ENCODE assay signal across 1 cellular context in the genomic region with DNA sequence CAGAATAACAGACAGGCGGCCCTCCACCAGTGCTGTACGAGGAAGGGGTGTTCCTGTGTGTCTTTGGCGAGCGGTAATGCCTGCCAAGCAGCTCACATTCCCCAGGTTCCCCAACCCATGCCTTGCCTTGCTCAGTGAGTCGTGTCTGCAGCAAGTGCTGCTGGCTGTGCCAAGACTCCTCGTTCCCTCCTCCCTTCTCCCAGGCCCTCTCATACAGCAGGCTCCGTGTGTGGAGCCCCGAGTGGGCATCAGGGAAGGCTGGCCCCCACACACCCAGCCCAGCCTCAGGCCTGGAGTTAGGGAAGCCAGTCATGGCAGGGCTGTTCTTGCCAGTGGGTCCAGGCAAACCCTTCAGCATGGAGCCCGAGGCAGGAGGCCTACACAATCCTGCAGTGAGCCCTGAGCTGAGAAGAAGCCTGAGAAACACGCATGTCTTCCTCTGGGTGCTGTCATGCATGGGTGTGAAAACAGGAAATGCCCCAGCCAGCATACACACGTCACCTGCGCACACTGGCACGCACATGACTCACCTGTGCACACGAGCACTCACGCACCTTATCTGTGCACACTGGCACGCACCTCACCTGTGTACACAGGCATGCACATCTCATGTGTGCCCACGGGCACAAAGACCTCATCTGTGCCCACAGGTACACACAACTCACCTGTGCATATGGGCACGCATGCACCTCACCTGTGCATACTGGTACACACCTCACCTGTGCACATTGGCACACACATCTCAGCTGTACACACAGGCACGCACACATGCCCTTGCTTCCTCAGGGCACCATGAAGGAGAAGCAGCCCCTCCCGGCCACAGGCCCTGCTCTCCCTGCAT.
TF ChIP-seq lines count a peak whose summit lies in the region.

No MANE protein-coding gene starts in this region.

TF ChIP-seq in HEK293, 187 proteins besides CTCF, POLR2A, EP300 and RAD21 (continued from another document):
- TF ChIP-seq, protein P1, sequence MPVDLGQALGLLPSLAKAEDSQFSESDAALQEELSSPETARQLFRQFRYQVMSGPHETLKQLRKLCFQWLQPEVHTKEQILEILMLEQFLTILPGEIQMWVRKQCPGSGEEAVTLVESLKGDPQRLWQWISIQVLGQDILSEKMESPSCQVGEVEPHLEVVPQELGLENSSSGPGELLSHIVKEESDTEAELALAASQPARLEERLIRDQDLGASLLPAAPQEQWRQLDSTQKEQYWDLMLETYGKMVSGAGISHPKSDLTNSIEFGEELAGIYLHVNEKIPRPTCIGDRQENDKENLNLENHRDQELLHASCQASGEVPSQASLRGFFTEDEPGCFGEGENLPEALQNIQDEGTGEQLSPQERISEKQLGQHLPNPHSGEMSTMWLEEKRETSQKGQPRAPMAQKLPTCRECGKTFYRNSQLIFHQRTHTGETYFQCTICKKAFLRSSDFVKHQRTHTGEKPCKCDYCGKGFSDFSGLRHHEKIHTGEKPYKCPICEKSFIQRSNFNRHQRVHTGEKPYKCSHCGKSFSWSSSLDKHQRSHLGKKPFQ (tag by site-specific recombination; IDR thresholded peaks at IDR 0.05): no peak
- TF ChIP-seq ZNF174 (tag by site-specific recombination; IDR thresholded peaks at IDR 0.05): no peak
